9 cellular contexts compared by ENCODE assay signal in genomic region chr21:46189213-46189958, GRCh38. TPM values are rescaled to one million over a fixed set of nuclear protein-coding genes. Genes with fewer than 3 reads are reported as not detected.
DNase-seq lines count a peak whose midpoint lies in the region; ATAC-seq lines count a peak whose summit lies in the region.
"Had no signal": no experiment of that assay in that cellular context is flagged by ENCODE, and none has a peak within 500 bp of the region (broad histone marks: within the 10 kb centered on the region; RNA-seq: fewer than 3 reads in every experiment).

No MANE protein-coding gene starts in this region.

- peak overlapping the region; percentile 72 for H3K27ac Mint-ChIP-seq in T-helper 17 cell

- ATAC-seq in T-helper 17 cell = no peak
- ATAC-seq in HG03039 (IDR thresholded peaks at IDR 0.05; ENCODE audit: unreplicated experiment) = no peak
- no peak for ATAC-seq in GM18498 (IDR thresholded peaks at IDR 0.05; ENCODE audit: unreplicated experiment)

- H3K4me1 Mint-ChIP-seq in T-helper 17 cell = peaks cover 2% of the 10 kb centered on the region

- peak; percentile 52 for DNase-seq in EL
- DNase-seq in T-helper 17 cell = no peak
- DNase-seq in globus pallidus (ENCODE audit: low spot score) = peak; percentile 38
- peak; percentile 61 for DNase-seq in pons (ENCODE audit: low spot score)
- DNase-seq in stimulated activated CD4-positive, alpha-beta T cell treated with anti-CD3 and anti-CD28 coated beads, Interleukin-4, amount 100 ng/mL, for 24 hours = no peak
- DNase-seq in UCSD-AML1 (lab: John Stamatoyannopoulos, UW; ENCODE audit: unreplicated experiment) = no peak
- DNase-seq: NCI-H226 had no signal

- no peaks in the 10 kb centered on the region for H3K27me3 Mint-ChIP-seq in T-helper 17 cell

- no peak overlapping the region for H3K4me3 Mint-ChIP-seq in T-helper 17 cell

- no peaks in the 10 kb centered on the region for H3K9me3 ChIP-seq in T-helper 17 cell (ENCODE audit: control insufficient read depth, low read length, poor library complexity, severe bottlenecking)

- peaks cover 2% of the 10 kb centered on the region for H3K36me3 Mint-ChIP-seq in T-helper 17 cell (ENCODE audit: low read depth)

RNA-seq across cellular contexts. Expression of gene SPATC1L, which starts 5.1 kb away (rescaled TPM):
- 1 to 10 TPM; 2.6 to 3.1 TPM for total RNA-seq in T-helper 17 cell

RNA-seq across cellular contexts. Expression of gene FTCD, which starts 34.0 kb away (rescaled TPM):
- total RNA-seq in T-helper 17 cell = 1 to 10 TPM in 1 of 2 donors, not detected in 1; 1.1 TPM

RNA-seq across cellular contexts. Expression of gene LSS, which starts 39.2 kb away (rescaled TPM):
- 10 to 100 TPM; 31.1 to 36.8 TPM for total RNA-seq in T-helper 17 cell

Comparison
In these comparisons a context has a peak if more than half of its experiments do, and no peak if none do; other contexts are left out.
1. DNase-seq: peak in EL (single experiment), globus pallidus (single experiment) and pons (single experiment); none in T-helper 17 cell (0 of 3), stimulated activated CD4-positive, alpha-beta T cell treated with anti-CD3 and anti-CD28 coated beads, Interleukin-4, amount 100 ng/mL, for 24 hours (single experiment) and UCSD-AML1 (single experiment).